In the genomic region with DNA sequence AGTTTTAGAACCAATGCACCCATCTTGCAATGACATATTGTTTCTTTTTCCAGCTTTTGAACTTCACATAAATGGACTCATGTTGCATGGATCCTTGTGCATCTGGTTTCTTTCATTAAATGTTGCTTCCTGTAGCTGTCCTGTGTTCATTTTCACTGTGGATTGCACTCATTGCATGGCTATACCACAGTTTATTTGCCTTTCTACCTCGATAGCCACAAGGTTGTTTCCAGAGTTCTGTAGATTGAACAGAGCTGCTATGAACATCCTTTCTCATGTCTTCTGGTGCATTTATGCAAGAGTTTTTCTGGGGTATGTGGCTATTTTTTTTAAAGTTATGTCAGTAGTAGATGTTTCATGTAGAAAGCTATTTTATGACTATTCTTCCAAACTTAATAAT, we compare ENCODE assay signal across 10 cellular contexts. TPM values are rescaled to one million over a fixed set of nuclear protein-coding genes. Genes with fewer than 3 reads are reported as not detected.
"Had no signal": no experiment of that assay in that cellular context is flagged by ENCODE, and none has a peak within 500 bp of the region (broad histone marks: within the 10 kb centered on the region; RNA-seq: fewer than 3 reads in every experiment).

No MANE protein-coding gene starts in this region.

- H3K4me1 Mint-ChIP-seq: IgD-negative memory B cell had no signal

- H3K27ac Mint-ChIP-seq: HFFc6, IgD-negative memory B cell had no signal

- H2AFZ ChIP-seq: GM23248 had no signal

- H3K9me3 Mint-ChIP-seq: HFFc6 had no signal

- H3K27ac ChIP-seq: GM23248, HL-60 had no signal

- H3K36me3 ChIP-seq: HAP-1 had no signal

- H3K4me3 Mint-ChIP-seq: HFFc6, IgD-negative memory B cell had no signal

- ATAC-seq: HCT116, HepG2 had no signal

- H3K9me3 ChIP-seq: HAP-1 had no signal

- H3K4me1 ChIP-seq: HAP-1 had no signal

- H3K4me3 ChIP-seq: GM23248, HAP-1 had no signal

- DNase-seq: GM23248, GOT3, H7, HFFc6 had no signal

RNA-seq across cellular contexts. Expression of gene KRT81, which starts 3.5 kb away (rescaled TPM):
- total RNA-seq: H7, HepG2 had no signal

RNA-seq across cellular contexts. Expression of gene KRT86, which starts 20.4 kb away (rescaled TPM):
- total RNA-seq: H7, HepG2 had no signal

RNA-seq across cellular contexts. Expression of gene KRT83, which starts 26.4 kb away (rescaled TPM):
- total RNA-seq: GM23248, H4, HepG2, HFFc6 had no signal
